Comparison of ENCODE assay signal across 28 cellular contexts in genomic region chr1:245054105-245054831, GRCh38.
A peak's percentile ranks its signal among the peaks of the same experiment; 100 is the strongest.
DNase-seq lines count a peak whose midpoint lies in the region; ATAC-seq and TF ChIP-seq lines count a peak whose summit lies in the region.
"Had no signal": no experiment of that assay in that cellular context is flagged by ENCODE, and none has a peak within 500 bp of the region (broad histone marks: within the 10 kb centered on the region; RNA-seq: fewer than 3 reads in every experiment).

No MANE protein-coding gene starts in this region.

- H3K27me3 ChIP-seq in muscle layer of duodenum (ENCODE audit: low read depth, low read length): no peaks in the 10 kb centered on the region
- H3K27me3 ChIP-seq in tibial artery: no peaks in the 10 kb centered on the region
- no peaks in the 10 kb centered on the region for H3K27me3 ChIP-seq in uterus
- H3K27me3 ChIP-seq: BLaER1 treated with 17β-estradiol and CSF1 and Interleukin-3, amounts not matched to agents 10 nM and 100 nM; body of pancreas; heart left ventricle; ovary; right atrium auricular region; spleen; testis had no signal

- H3K27ac ChIP-seq in VCaP (peak overlapping the region; percentile 63; the same call in 1 of the 2 replicates), muscle layer of duodenum (ENCODE audit: low read length) (peak overlapping the region; percentile 29), tibial artery (no peak overlapping the region), uterus (no peak overlapping the region)
- H3K27ac ChIP-seq: epithelial cell of prostate, ovary, right atrium auricular region, RWPE1, testis had no signal

- intact Hi-C loops in tibial artery (cut with DNase I; ENCODE audit: low total_unique reads) (no loop called here), uterus (cut with DNase I; ENCODE audit: low total_unique reads) (no loop called here)

- H3K4me1 ChIP-seq in muscle layer of duodenum (ENCODE audit: control insufficient read depth in 1 of 2, insufficient read depth in 2 of 2, low read length in 2 of 2) (no peaks in the 10 kb centered on the region), tibial artery (no peaks in the 10 kb centered on the region), uterus (no peaks in the 10 kb centered on the region)
- H3K4me1 ChIP-seq: body of pancreas, testis had no signal

- H3K36me3 ChIP-seq in muscle layer of duodenum (ENCODE audit: control insufficient read depth in 1 of 2, insufficient read depth in 2 of 2, low read length in 2 of 2) (peaks cover 0 to 9% of the 10 kb centered on the region in 2 donors), tibial artery (no peaks in the 10 kb centered on the region), uterus (no peaks in the 10 kb centered on the region)
- H3K36me3 ChIP-seq: ovary, right atrium auricular region, spleen had no signal

- no peak for TF ChIP-seq POLR2A in NB4 (IDR thresholded peaks at IDR 0.05; ENCODE audit: extremely low read depth, insufficient read length)
- no peak for TF ChIP-seq POLR2A in GM18505 (IDR thresholded peaks at IDR 0.05; ENCODE audit: borderline replicate concordance, extremely low read depth, insufficient read depth, insufficient read length)
- TF ChIP-seq POLR2A in uterus (IDR thresholded peaks at IDR 0.05): no peak

- no peaks in the 10 kb centered on the region for H3K9me3 ChIP-seq in muscle layer of duodenum (ENCODE audit: control insufficient read depth in 1 of 2, low read length in 2 of 2)
- H3K9me3 ChIP-seq in tibial artery: no peaks in the 10 kb centered on the region
- no peaks in the 10 kb centered on the region for H3K9me3 ChIP-seq in uterus
- H3K9me3 ChIP-seq: body of pancreas, heart left ventricle, ovary, right atrium auricular region, spleen, testis had no signal

- TF ChIP-seq CTCF in NB4 (IDR thresholded peaks at IDR 0.05; ENCODE audit: low read depth, low read length) (no peak), VCaP (conservative IDR thresholded peaks at IDR 0.05) (no peak), tibial artery (IDR thresholded peaks at IDR 0.05) (no peak), uterus (IDR thresholded peaks at IDR 0.05) (no peak)

- H3K4me3 ChIP-seq in NB4 (ENCODE audit: low read depth, low read length) (no peak overlapping the region), muscle layer of duodenum (ENCODE audit: low read depth in 1 of 2, low read length in 2 of 2) (no peak overlapping the region), tibial artery (no peak overlapping the region), uterus (no peak overlapping the region)
- H3K4me3 ChIP-seq: BLaER1 treated with 17β-estradiol and CSF1 and Interleukin-3, amounts not matched to agents 10 nM and 100 nM; body of pancreas; heart left ventricle; ovary; right atrium auricular region; testis had no signal

- peak; percentile 90 for DNase-seq in CD1c-positive myeloid dendritic cell (ENCODE audit: extremely low spot score)
- DNase-seq in NB4 (ENCODE audit: low read depth): peak; percentile 42
- no peak for DNase-seq in tibial artery
- no peak for DNase-seq in SHP77 treated with DMSO at 0.1 percent for 48 hours (lab: John Stamatoyannopoulos, UW)
- DNase-seq in uterus: no peak
- DNase-seq: activated CD8-positive, alpha-beta T cell treated with anti-CD3 and anti-CD28 coated beads for 36 hours; activated effector memory CD4-positive, alpha-beta T cell treated with anti-CD3 and anti-CD28 coated beads, Interleukin-2, amount 50 U/mL, for 16 hours; effector CD4-positive, alpha-beta T cell; HCEC 1CT; heart left ventricle; naive B cell; NCI-H1436 treated with DMSO at 0.1 percent for 48 hours; NCI-H2171; NCI-H526; ovary; spleen; stimulated activated CD4-positive, alpha-beta T cell treated with anti-CD3 and anti-CD28 coated beads, Interleukin-4, amount 100 ng/mL, for 24 hours; stimulated activated naive B cell treated with anti-CD40 and anti-IgM and Interleukin-4, amounts not matched to agents 10 μg/mL and 1 μg/mL and 100 μg/mL, for 72 hours; T1000; testis had no signal

- ATAC-seq in GM18505 (IDR thresholded peaks at IDR 0.05; ENCODE audit: unreplicated experiment): no peak
- ATAC-seq: activated CD8-positive, alpha-beta T cell treated with anti-CD3 and anti-CD28 coated beads for 36 hours; body of pancreas; heart left ventricle had no signal

Comparison
In these comparisons a context has a peak if more than half of its experiments do, and no peak if none do; other contexts are left out.
1. DNase-seq: peak in CD1c-positive myeloid dendritic cell (single experiment) and NB4 (single experiment); none in tibial artery (0 of 2), SHP77 treated with DMSO at 0.1 percent for 48 hours (single experiment) and uterus (0 of 2).
2. H3K27ac ChIP-seq: peak in VCaP (single experiment) and muscle layer of duodenum (single experiment); none in tibial artery (0 of 2) and uterus (0 of 2).